ENCODE assay signal across 8 cellular contexts in the genomic region with DNA sequence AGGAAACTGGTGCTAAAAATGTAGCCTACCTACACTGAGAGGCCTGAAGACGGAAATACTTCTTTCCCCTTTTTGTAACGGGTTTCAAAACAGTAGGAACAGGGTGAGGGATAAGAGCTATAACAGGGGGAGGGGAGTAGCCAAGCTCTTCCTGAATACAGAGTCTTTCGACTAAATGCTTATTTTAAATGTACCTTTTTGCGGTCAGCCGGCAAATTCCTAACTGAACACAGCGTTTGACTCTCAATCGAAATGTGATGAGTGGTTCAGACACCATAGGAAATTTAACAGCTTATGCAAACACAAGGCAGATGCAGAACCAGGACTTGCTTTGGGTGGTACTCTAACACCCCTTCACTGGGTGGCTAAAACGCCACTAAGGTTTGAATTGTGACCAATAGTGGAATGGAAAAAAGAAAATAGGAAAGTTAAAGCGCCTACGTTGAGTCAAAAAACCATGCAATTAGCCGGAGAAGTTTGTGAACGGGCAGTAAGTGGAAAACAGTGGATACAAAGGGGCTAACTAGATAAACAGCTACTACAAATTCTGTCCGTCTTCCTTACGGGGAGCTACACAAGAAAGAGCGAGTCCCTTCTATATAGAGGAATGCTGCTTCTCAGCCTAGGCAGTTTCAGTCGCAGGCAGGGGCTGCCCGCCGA. TPM values are rescaled to one million over a fixed set of nuclear protein-coding genes. Genes with fewer than 3 reads are reported as not detected.
DNase-seq lines count a peak whose midpoint lies in the region; ATAC-seq and TF ChIP-seq lines count a peak whose summit lies in the region.

No MANE protein-coding gene starts in this region.

- 0 to 1% methylated on average over 18 of the region's 18 CpGs for WGBS in lung, 2 donors

- H3K9me3 ChIP-seq in lung (ENCODE audit: control insufficient read depth in 2 of 2, insufficient read depth in 1 of 2, low read length in 1 of 2) (no peaks in the 10 kb centered on the region), uterus (no peaks in the 10 kb centered on the region)

- no peaks in the 10 kb centered on the region for H3K36me3 ChIP-seq in brain microvascular endothelial cell (replicated peaks)
- peaks cover 0 to 2% of the 10 kb centered on the region in 2 donors for H3K36me3 ChIP-seq in lung (ENCODE audit: control insufficient read depth in 2 of 2, insufficient read depth in 2 of 2, low read length in 2 of 2)
- H3K36me3 ChIP-seq in uterus: no peaks in the 10 kb centered on the region

- H3K4me3 ChIP-seq in brain microvascular endothelial cell (ENCODE audit: low read depth, low read length): peak overlapping the region; percentile 83
- H3K4me3 ChIP-seq in lung: peak overlapping the region; percentile 76
- peak overlapping the region; percentile 46 to 98 for H3K4me3 ChIP-seq in uterus

- H3K4me1 ChIP-seq in lung (ENCODE audit: control insufficient read depth in 2 of 2, insufficient read depth in 2 of 2, low read length in 2 of 2): peaks cover 4 to 26% of the 10 kb centered on the region in 2 donors
- peaks cover 3 to 6% of the 10 kb centered on the region in 2 donors for H3K4me1 ChIP-seq in uterus

- intact Hi-C loops in uterus (cut with DNase I; ENCODE audit: low total_unique reads): no loop called here

- in situ Hi-C loops in brain microvascular endothelial cell (cut with HindIII; ENCODE audit: low pct_ligation_motif_present, low sequenced_read_pairs): no loop called here

- TF ChIP-seq CTCF in brain microvascular endothelial cell (IDR thresholded peaks at IDR 0.05; ENCODE audit: low read depth, low read length, missing control alignments) (no peak), lung (IDR thresholded peaks at IDR 0.05; ENCODE audit: control extremely low read depth, extremely low read depth) (no peak), uterus (IDR thresholded peaks at IDR 0.05) (no peak)

- ATAC-seq in lung (ENCODE audit: insufficient read depth, low FRiP score) (no peak), HG02870 (IDR thresholded peaks at IDR 0.05; ENCODE audit: unreplicated experiment) (no peak)

- H3K27me3 ChIP-seq in brain microvascular endothelial cell (replicated peaks) (no peaks in the 10 kb centered on the region), lung (ENCODE audit: control insufficient read depth, insufficient read depth) (no peaks in the 10 kb centered on the region), uterus (no peaks in the 10 kb centered on the region)

- H3K27ac ChIP-seq in brain microvascular endothelial cell: peak overlapping the region; percentile 86
- peak overlapping the region; percentile 92 to 100 for H3K27ac ChIP-seq in lung (ENCODE audit: low read depth in 1 of 2, low read length in 1 of 2)
- H3K27ac ChIP-seq in uterus: peak overlapping the region; percentile 97 to 100

- TF ChIP-seq POLR2A in uterus (IDR thresholded peaks at IDR 0.05): no peak

- DNase-seq in NCI-H345 (lab: John Stamatoyannopoulos, UW) (peak; percentile 11), NCI-H345 treated with DMSO at 0.1 percent for 48 hours (lab: John Stamatoyannopoulos, UW; ENCODE audit: unreplicated experiment) (no peak), NCI-H748 treated with DMSO at 0.1 percent for 48 hours (lab: John Stamatoyannopoulos, UW) (peak; percentile 19), brain microvascular endothelial cell (no peak), lung (ENCODE audit: low spot score) (no peak), uterus (no peak), putamen (ENCODE audit: low spot score) (no peak)

RNA-seq across cellular contexts. Expression of a gene that starts 1.7 kb away (rescaled TPM):
- total RNA-seq in lung (10 to 100 TPM; 19.3 to 45.1 TPM), uterus (10 to 100 TPM; 17.6 to 65.1 (median 47.4) TPM)
- 10 to 100 TPM in 1 of 2 donors, 1 to 10 TPM in 1; 4.5 to 13.4 TPM for polyA plus RNA-seq in lung

Comparison
In these comparisons a context has a peak if more than half of its experiments do, and no peak if none do; other contexts are left out.
1. DNase-seq: peak in NCI-H345 (single experiment) and NCI-H748 treated with DMSO at 0.1 percent for 48 hours (single experiment); none in NCI-H345 treated with DMSO at 0.1 percent for 48 hours (single experiment), brain microvascular endothelial cell (single experiment), lung (single experiment), uterus (0 of 2) and putamen (single experiment).
2. Peak in every context shown above with its lines, with median percentiles within 50 percentile points of each other: H3K27ac ChIP-seq and H3K4me3 ChIP-seq.